Comparison of ENCODE assay signal across 7 cellular contexts in genomic region chr2:102592601-102593000, GRCh38. TPM values are rescaled to one million over a fixed set of nuclear protein-coding genes. Genes with fewer than 3 reads are reported as not detected.
DNase-seq lines count a peak whose midpoint lies in the region; TF ChIP-seq lines count a peak whose summit lies in the region.

No MANE protein-coding gene starts in this region.

- no peaks in the 10 kb centered on the region for H3K36me3 ChIP-seq in colonic mucosa
- no peaks in the 10 kb centered on the region for H3K36me3 ChIP-seq in neutrophil
- H3K36me3 ChIP-seq in uterus: no peaks in the 10 kb centered on the region

- TF ChIP-seq POLR2A in uterus (IDR thresholded peaks at IDR 0.05): no peak

- intact Hi-C loops in colonic mucosa (cut with DNase I): loop anchor here (5.0 kb wide), 1 partner anchor 120 kb away; the partner anchor contains the start of gene SLC9A4
- intact Hi-C loops in uterus (cut with DNase I; ENCODE audit: low total_unique reads): no loop called here

- DNase-seq in ELR (ENCODE audit: low read depth) (peak; percentile 33), Kasumi-1 (lab: John Stamatoyannopoulos, UW) (peak; percentile 11 to 25), colonic mucosa (peak; percentile 86), uterus (no peak), substantia nigra (lab: John Stamatoyannopoulos, UW) (no peak), amygdala (lab: John Stamatoyannopoulos, UW) (no peak)

- TF ChIP-seq CTCF in colonic mucosa (IDR thresholded peaks at IDR 0.05): peak; percentile 55
- TF ChIP-seq CTCF in neutrophil (IDR thresholded peaks at IDR 0.05): peak; percentile 31
- TF ChIP-seq CTCF in uterus (IDR thresholded peaks at IDR 0.05): no peak

- H3K27me3 ChIP-seq in colonic mucosa (no peaks in the 10 kb centered on the region), neutrophil (peaks cover 20% of the 10 kb centered on the region), uterus (no peaks in the 10 kb centered on the region)

- no peak overlapping the region for H3K9ac ChIP-seq in colonic mucosa (ENCODE audit: low read depth in 2 of 2, low read length in 2 of 2)

- H3K4me1 ChIP-seq in colonic mucosa: peaks cover 3% of the 10 kb centered on the region
- no peaks in the 10 kb centered on the region for H3K4me1 ChIP-seq in neutrophil (ENCODE audit: control insufficient read depth in 1 of 2, insufficient read depth in 1 of 2, low read depth in 1 of 2, low read length in 1 of 2)
- H3K4me1 ChIP-seq in uterus: no peaks in the 10 kb centered on the region

- no peaks in the 10 kb centered on the region for H3K9me3 ChIP-seq in colonic mucosa
- no peaks in the 10 kb centered on the region for H3K9me3 ChIP-seq in neutrophil
- H3K9me3 ChIP-seq in uterus: no peaks in the 10 kb centered on the region

- H3K27ac ChIP-seq in colonic mucosa (peak overlapping the region; percentile 8), neutrophil (no peak overlapping the region), uterus (no peak overlapping the region), substantia nigra (ENCODE audit: low read depth, low read length, poor library complexity, severe bottlenecking) (no peak overlapping the region)

- H3K4me3 ChIP-seq in colonic mucosa (no peak overlapping the region), neutrophil (ENCODE audit: low read depth in 1 of 2, low read length in 1 of 2) (no peak overlapping the region), uterus (no peak overlapping the region)

RNA-seq across cellular contexts. Expression of gene SLC9A2, which starts 26.8 kb away (rescaled TPM):
- total RNA-seq in colonic mucosa (10 to 100 TPM; 58.4 to 76.2 TPM), uterus (under 1 TPM in 3 of 4 donors, not detected in 1; under 0.01 to 0.29 (median 0.21) TPM)

Comparison
In these comparisons a context has a peak if more than half of its experiments do, and no peak if none do; other contexts are left out.
1. DNase-seq: peak in ELR (single experiment), Kasumi-1 (2 of 2) and colonic mucosa (single experiment); none in uterus (0 of 2), substantia nigra (0 of 49) and amygdala (0 of 56).
2. CTCF ChIP-seq: peak in colonic mucosa (single experiment) and neutrophil (single experiment); none in uterus (0 of 4).
3. RNA of gene SLC9A2, which starts 26.8 kb away (total RNA-seq): 58.4 to 76.2 TPM in colonic mucosa; under 0.01 to 0.29 TPM in uterus; every median in the first group is over 10 times any median in the second.